In genomic region chr3:67788396-67788795, GRCh38 we compare ENCODE assay signal across 1 cellular context.
TF ChIP-seq lines count a peak whose summit lies in the region.

No MANE protein-coding gene starts in this region.

TF ChIP-seq in GM23338, 12 proteins besides CTCF, POLR2A, EP300 and RAD21 (continued from another document):
- TF ChIP-seq ZNF462 (CRISPR knock-in tag; IDR thresholded peaks at IDR 0.05) (no peak), STAT1 (IDR thresholded peaks at IDR 0.05; ENCODE audit: unreplicated experiment) (no peak), EZH2phosphoT487 (IDR thresholded peaks at IDR 0.05; ENCODE audit: unreplicated experiment) (no peak), ZNF114 (CRISPR knock-in tag; IDR thresholded peaks at IDR 0.05) (no peak), JUNB (IDR thresholded peaks at IDR 0.05; ENCODE audit: unreplicated experiment) (no peak)
